In the genomic region with DNA sequence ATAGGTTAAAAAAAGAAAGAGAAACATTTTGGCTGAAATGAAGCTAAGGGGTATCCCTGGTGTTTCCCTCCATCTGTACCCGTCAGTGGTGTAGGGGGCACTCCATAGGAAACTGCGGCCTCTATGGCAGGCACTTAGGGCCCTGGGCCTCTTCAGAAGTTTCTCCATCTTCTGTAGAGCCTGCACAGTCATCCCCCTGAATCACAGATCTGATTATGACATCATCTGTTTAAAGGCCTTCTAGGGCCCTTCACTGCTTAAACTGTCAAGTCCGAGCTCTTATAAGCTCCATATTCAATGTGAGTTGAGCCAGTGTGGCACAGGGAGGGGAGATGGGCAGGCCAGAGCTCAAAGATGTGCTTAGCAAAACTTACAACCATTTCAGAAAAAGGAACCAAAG, we compare ENCODE assay signal across 19 cellular contexts.
DNase-seq lines count a peak whose midpoint lies in the region; ATAC-seq and TF ChIP-seq lines count a peak whose summit lies in the region.
"Had no signal": no experiment of that assay in that cellular context is flagged by ENCODE, and none has a peak within 500 bp of the region (broad histone marks: within the 10 kb centered on the region; RNA-seq: fewer than 3 reads in every experiment).

No MANE protein-coding gene starts in this region.

- no peaks in the 10 kb centered on the region for H3K36me3 Mint-ChIP-seq in activated naive CD8-positive, alpha-beta T cell treated with anti-CD3 and anti-CD28 coated beads, Interleukin-2, amount 50 U/mL, for 24 hours (ENCODE audit: low read depth)
- H3K36me3 Mint-ChIP-seq in activated naive CD8-positive, alpha-beta T cell treated with anti-CD3 and anti-CD28 coated beads for 36 hours = peaks cover 6% of the 10 kb centered on the region
- H3K36me3 Mint-ChIP-seq: CD14-positive monocyte had no signal

- H3K27ac Mint-ChIP-seq in activated naive CD8-positive, alpha-beta T cell treated with anti-CD3 and anti-CD28 coated beads, Interleukin-2, amount 50 U/mL, for 24 hours = no peak overlapping the region
- H3K27ac Mint-ChIP-seq in activated naive CD8-positive, alpha-beta T cell treated with anti-CD3 and anti-CD28 coated beads for 36 hours = no peak overlapping the region
- H3K27ac Mint-ChIP-seq: CD14-positive monocyte, GM23338, HFFc6 had no signal

- H3K27me3 ChIP-seq in lower lobe of right lung (ENCODE audit: low read depth) = no peaks in the 10 kb centered on the region
- H3K27me3 ChIP-seq: BLaER1 had no signal

- H3K9me3 ChIP-seq in lower lobe of right lung = no peaks in the 10 kb centered on the region
- H3K9me3 ChIP-seq: BLaER1 had no signal

- TF ChIP-seq CTCF in lower lobe of right lung (IDR thresholded peaks at IDR 0.05) = no peak

- no peak for DNase-seq in activated naive CD8-positive, alpha-beta T cell treated with anti-CD3 and anti-CD28 coated beads, Interleukin-2, amount 50 U/mL, for 24 hours
- DNase-seq in activated naive CD8-positive, alpha-beta T cell treated with anti-CD3 and anti-CD28 coated beads for 36 hours = no peak
- DNase-seq in HT1080 (ENCODE audit: low read depth) = peak; percentile 20
- peak; percentile 20 for DNase-seq in amniotic epithelial cell (ENCODE audit: low read depth)
- DNase-seq in lower lobe of right lung = no peak
- no peak for DNase-seq in left lobe of liver (ENCODE audit: low spot score)
- DNase-seq in kidney glomerular epithelial cell (lab: John Stamatoyannopoulos, UW) = no peak
- DNase-seq in stimulated activated naive CD8-positive, alpha-beta T cell treated with anti-CD3 and anti-CD28 coated beads, Interleukin-15, Interleukin-2, amounts not matched to agents 100 U/mL and 50 U/mL, for 24 hours = no peak
- DNase-seq: 8988T; CD4-positive, alpha-beta memory T cell; DMS153; DND-41; EL; HCEC 1CT; HFFc6 had no signal

- no peaks in the 10 kb centered on the region for H3K4me1 ChIP-seq in lower lobe of right lung
- H3K4me1 ChIP-seq: BLaER1 had no signal

- no peak overlapping the region for H3K4me3 ChIP-seq in lower lobe of right lung
- H3K4me3 ChIP-seq: BLaER1, GM23338 had no signal

- intact Hi-C loops in lower lobe of right lung (cut with DNase I) = no loop called here

- no peaks in the 10 kb centered on the region for H3K27me3 Mint-ChIP-seq in activated naive CD8-positive, alpha-beta T cell treated with anti-CD3 and anti-CD28 coated beads, Interleukin-2, amount 50 U/mL, for 24 hours
- H3K27me3 Mint-ChIP-seq in activated naive CD8-positive, alpha-beta T cell treated with anti-CD3 and anti-CD28 coated beads for 36 hours = no peaks in the 10 kb centered on the region
- H3K27me3 Mint-ChIP-seq: CD4-positive, alpha-beta memory T cell had no signal

- no peak overlapping the region for H3K4me3 Mint-ChIP-seq in activated naive CD8-positive, alpha-beta T cell treated with anti-CD3 and anti-CD28 coated beads, Interleukin-2, amount 50 U/mL, for 24 hours
- no peak overlapping the region for H3K4me3 Mint-ChIP-seq in activated naive CD8-positive, alpha-beta T cell treated with anti-CD3 and anti-CD28 coated beads for 36 hours
- H3K4me3 Mint-ChIP-seq: CD14-positive monocyte; CD4-positive, alpha-beta memory T cell; GM23338; HFFc6 had no signal

- no peaks in the 10 kb centered on the region for H3K36me3 ChIP-seq in lower lobe of right lung
- H3K36me3 ChIP-seq: BLaER1 had no signal

- H3K9me3 Mint-ChIP-seq in activated naive CD8-positive, alpha-beta T cell treated with anti-CD3 and anti-CD28 coated beads, Interleukin-2, amount 50 U/mL, for 24 hours = no peaks in the 10 kb centered on the region
- H3K9me3 Mint-ChIP-seq in activated naive CD8-positive, alpha-beta T cell treated with anti-CD3 and anti-CD28 coated beads for 36 hours = no peaks in the 10 kb centered on the region
- H3K9me3 Mint-ChIP-seq: CD4-positive, alpha-beta memory T cell; GM23338; HFFc6 had no signal

- ATAC-seq in activated naive CD8-positive, alpha-beta T cell treated with anti-CD3 and anti-CD28 coated beads, Interleukin-2, amount 50 U/mL, for 24 hours = peak; percentile 46
- ATAC-seq in lower lobe of right lung (peak; percentile 45 to 65), left lobe of liver (no peak)
- no peak for ATAC-seq in stimulated activated naive CD8-positive, alpha-beta T cell treated with anti-CD3 and anti-CD28 coated beads, Interleukin-15, Interleukin-2, amounts not matched to agents 100 U/mL and 50 U/mL, for 24 hours
- ATAC-seq: GM23338 had no signal

- H3K27ac ChIP-seq in lower lobe of right lung = no peak overlapping the region
- H3K27ac ChIP-seq: BLaER1, HL-60 had no signal

- H3K4me1 Mint-ChIP-seq in activated naive CD8-positive, alpha-beta T cell treated with anti-CD3 and anti-CD28 coated beads, Interleukin-2, amount 50 U/mL, for 24 hours = no peaks in the 10 kb centered on the region
- H3K4me1 Mint-ChIP-seq in activated naive CD8-positive, alpha-beta T cell treated with anti-CD3 and anti-CD28 coated beads for 36 hours = peaks cover 6% of the 10 kb centered on the region
- H3K4me1 Mint-ChIP-seq: CD14-positive monocyte had no signal

Comparison
In these comparisons a context has a peak if more than half of its experiments do, and no peak if none do; other contexts are left out.
1. ATAC-seq: peak in activated naive CD8-positive, alpha-beta T cell treated with anti-CD3 and anti-CD28 coated beads, Interleukin-2, amount 50 U/mL, for 24 hours (single experiment) and lower lobe of right lung (2 of 2); none in left lobe of liver (single experiment) and stimulated activated naive CD8-positive, alpha-beta T cell treated with anti-CD3 and anti-CD28 coated beads, Interleukin-15, Interleukin-2, amounts not matched to agents 100 U/mL and 50 U/mL, for 24 hours (single experiment).
2. DNase-seq: peak in HT1080 (single experiment) and amniotic epithelial cell (single experiment); none in activated naive CD8-positive, alpha-beta T cell treated with anti-CD3 and anti-CD28 coated beads, Interleukin-2, amount 50 U/mL, for 24 hours (single experiment), activated naive CD8-positive, alpha-beta T cell treated with anti-CD3 and anti-CD28 coated beads for 36 hours (single experiment), lower lobe of right lung (single experiment), left lobe of liver (single experiment), kidney glomerular epithelial cell (single experiment) and stimulated activated naive CD8-positive, alpha-beta T cell treated with anti-CD3 and anti-CD28 coated beads, Interleukin-15, Interleukin-2, amounts not matched to agents 100 U/mL and 50 U/mL, for 24 hours (single experiment).